In genomic region chr1:231192620-231193163, GRCh38 we compare ENCODE assay signal across 9 cellular contexts. TPM values are rescaled to one million over a fixed set of nuclear protein-coding genes. Genes with fewer than 3 reads are reported as not detected.
A peak's percentile ranks its signal among the peaks of the same experiment; 100 is the strongest.
DNase-seq lines count a peak whose midpoint lies in the region; ATAC-seq lines count a peak whose summit lies in the region.
"Had no signal": no experiment of that assay in that cellular context is flagged by ENCODE, and none has a peak within 500 bp of the region (broad histone marks: within the 10 kb centered on the region; RNA-seq: fewer than 3 reads in every experiment).

No MANE protein-coding gene starts in this region.

- no peaks in the 10 kb centered on the region for H3K9me3 Mint-ChIP-seq in T-helper 2 cell treated with Interferon-gamma antibody and Interleukin-4, amounts not matched to agents 5 μg/mL and 100 μg/mL, for 36 hours

- H3K18ac ChIP-seq in mesendoderm (ENCODE audit: low read length) = no peak overlapping the region

- H2BK120ac ChIP-seq in mesendoderm (ENCODE audit: low read depth, low read length) = no peak overlapping the region

- no peak overlapping the region for H3K4ac ChIP-seq in mesendoderm (ENCODE audit: low read depth, low read length)

- H3K9ac ChIP-seq in mesendoderm (ENCODE audit: low read length) = no peak overlapping the region

- peak; percentile 24 for DNase-seq in LHCN-M2 (ENCODE audit: low read depth)
- DNase-seq in amniotic epithelial cell (ENCODE audit: low read depth) = peak; percentile 11
- peak; percentile 30 for DNase-seq in inferior parietal cortex (ENCODE audit: extremely low spot score)
- peak; percentile 6 for DNase-seq in smooth muscle cell of the brain vasculature (ENCODE audit: low read depth, low spot score)
- no peak for DNase-seq in mesendoderm
- DNase-seq in T-helper 2 cell treated with Interferon-gamma antibody and Interleukin-4, amounts not matched to agents 5 μg/mL and 100 μg/mL, for 36 hours (ENCODE audit: low spot score) = no peak
- no peak for DNase-seq in NCI-H345 treated with DMSO at 0.1 percent for 48 hours (lab: John Stamatoyannopoulos, UW; ENCODE audit: unreplicated experiment)
- DNase-seq: activated CD8-positive, alpha-beta T cell treated with anti-CD3 and anti-CD28 coated beads for 36 hours had no signal

- H2AK5ac ChIP-seq in mesendoderm (ENCODE audit: low read length) = no peak overlapping the region

- H3K79me1 ChIP-seq in mesendoderm (ENCODE audit: low read length) = no peaks in the 10 kb centered on the region

- H3K23ac ChIP-seq in mesendoderm (ENCODE audit: low read length) = no peak overlapping the region

- no peaks in the 10 kb centered on the region for H3K27me3 ChIP-seq in mesendoderm (ENCODE audit: insufficient read depth, low read length, poor library complexity)

- H3K56ac ChIP-seq in mesendoderm (ENCODE audit: low read length) = no peak overlapping the region

- H2BK5ac ChIP-seq in mesendoderm (ENCODE audit: low read length) = no peak overlapping the region

- no peaks in the 10 kb centered on the region for H3K79me2 ChIP-seq in mesendoderm (ENCODE audit: control insufficient read depth, insufficient read depth, low read length)

- no peak for ATAC-seq in HG03520 (IDR thresholded peaks at IDR 0.05; ENCODE audit: unreplicated experiment)
- ATAC-seq: activated CD8-positive, alpha-beta T cell treated with anti-CD3 and anti-CD28 coated beads for 36 hours had no signal

- no peak overlapping the region for H3K27ac ChIP-seq in mesendoderm (ENCODE audit: low read depth, low read length)

- no peaks in the 10 kb centered on the region for H3K36me3 ChIP-seq in mesendoderm (ENCODE audit: control insufficient read depth, insufficient read depth, low read length)

- H3K4me1 Mint-ChIP-seq in T-helper 2 cell treated with Interferon-gamma antibody and Interleukin-4, amounts not matched to agents 5 μg/mL and 100 μg/mL, for 36 hours (ENCODE audit: low read depth) = no peaks in the 10 kb centered on the region

- no peaks in the 10 kb centered on the region for H3K36me3 Mint-ChIP-seq in T-helper 2 cell treated with Interferon-gamma antibody and Interleukin-4, amounts not matched to agents 5 μg/mL and 100 μg/mL, for 36 hours (ENCODE audit: low read depth)

- H3K4me3 Mint-ChIP-seq in T-helper 2 cell treated with Interferon-gamma antibody and Interleukin-4, amounts not matched to agents 5 μg/mL and 100 μg/mL, for 36 hours = no peak overlapping the region
- H3K4me3 Mint-ChIP-seq: activated CD8-positive, alpha-beta T cell treated with anti-CD3 and anti-CD28 coated beads for 36 hours had no signal

- no peak overlapping the region for H4K8ac ChIP-seq in mesendoderm (ENCODE audit: low read depth, low read length)

- no peak overlapping the region for H4K5ac ChIP-seq in mesendoderm (ENCODE audit: low read length)

- peaks cover 13% of the 10 kb centered on the region for H3K27me3 Mint-ChIP-seq in T-helper 2 cell treated with Interferon-gamma antibody and Interleukin-4, amounts not matched to agents 5 μg/mL and 100 μg/mL, for 36 hours (ENCODE audit: low read depth)

- no CpG with 5 or more reads among the region's 12 CpGs for WGBS in mesendoderm (ENCODE audit: extremely low coverage, insufficient coverage, low lambda C conversion rate)

- H3K27ac Mint-ChIP-seq in T-helper 2 cell treated with Interferon-gamma antibody and Interleukin-4, amounts not matched to agents 5 μg/mL and 100 μg/mL, for 36 hours = no peak overlapping the region
- H3K27ac Mint-ChIP-seq: activated CD8-positive, alpha-beta T cell treated with anti-CD3 and anti-CD28 coated beads for 36 hours had no signal

- H2BK15ac ChIP-seq in mesendoderm (replicated peaks; ENCODE audit: low read depth) = no peak overlapping the region

- H3K4me3 ChIP-seq in mesendoderm (ENCODE audit: low read length) = no peak overlapping the region

- H3K4me2 ChIP-seq in mesendoderm (ENCODE audit: low read length) = no peak overlapping the region

- peaks cover 8% of the 10 kb centered on the region for H3K4me1 ChIP-seq in mesendoderm (ENCODE audit: control insufficient read depth, low read depth, low read length)

RNA-seq across cellular contexts. Expression of gene TRIM67, which starts 30.8 kb away (rescaled TPM):
- not detected in 2 replicates for total RNA-seq in LHCN-M2 (2014; rRNA removed)
- not detected for polyA plus RNA-seq in LHCN-M2 (2012)
- polyA plus RNA-seq in mesendoderm (2013, experiment 1 of 2) = under 0.01 TPM
- polyA plus RNA-seq in mesendoderm (2013, experiment 2 of 2) = not detected
- total RNA-seq: activated CD8-positive, alpha-beta T cell treated with anti-CD3 and anti-CD28 coated beads for 36 hours had no signal

RNA-seq across cellular contexts. Expression of gene GNPAT, which starts 48.3 kb away (rescaled TPM):
- total RNA-seq in LHCN-M2 (2014; rRNA removed) = 79.7 TPM in 2 replicates
- polyA plus RNA-seq in LHCN-M2 (2012) = 32.6 TPM
- 38.1 TPM for polyA plus RNA-seq in mesendoderm (2013, experiment 1 of 2)
- polyA plus RNA-seq in mesendoderm (2013, experiment 2 of 2) = 37.3 TPM

Comparison
In these comparisons a context has a peak if more than half of its experiments do, and no peak if none do; other contexts are left out.
1. DNase-seq: peak in LHCN-M2 (single experiment), amniotic epithelial cell (single experiment), inferior parietal cortex (single experiment) and smooth muscle cell of the brain vasculature (single experiment); none in mesendoderm (single experiment), T-helper 2 cell treated with Interferon-gamma antibody and Interleukin-4, amounts not matched to agents 5 μg/mL and 100 μg/mL, for 36 hours (single experiment) and NCI-H345 treated with DMSO at 0.1 percent for 48 hours (single experiment).